ENCODE assay signal across 10 cellular contexts in the genomic region with DNA sequence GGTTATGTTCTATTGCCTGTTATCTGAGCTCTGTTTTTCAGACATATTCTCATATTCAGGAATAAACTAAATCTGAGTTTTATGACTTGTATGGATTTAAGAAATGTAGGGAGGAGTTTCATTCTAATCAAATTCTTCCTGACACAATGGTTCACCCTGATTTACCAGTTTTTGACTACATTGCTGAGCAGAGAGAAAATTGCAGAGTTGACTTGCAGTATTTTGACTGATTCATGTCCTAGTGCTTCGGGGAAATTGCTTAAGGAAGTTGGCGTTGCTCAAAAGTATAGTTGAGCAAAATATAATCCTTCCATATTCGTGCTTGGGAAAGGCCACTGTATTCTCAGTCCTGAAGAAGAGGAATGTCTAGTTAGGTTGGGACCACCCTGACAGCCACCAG. TPM values are rescaled to one million over a fixed set of nuclear protein-coding genes. Genes with fewer than 3 reads are reported as not detected.
DNase-seq lines count a peak whose midpoint lies in the region; ATAC-seq lines count a peak whose summit lies in the region.
"Had no signal": no experiment of that assay in that cellular context is flagged by ENCODE, and none has a peak within 500 bp of the region (broad histone marks: within the 10 kb centered on the region; RNA-seq: fewer than 3 reads in every experiment).

No MANE protein-coding gene starts in this region.

- H3K27ac Mint-ChIP-seq in activated CD4-positive, alpha-beta T cell treated with anti-CD3 and anti-CD28 coated beads, Interleukin-2, amount 10 ng/mL, durations not matched to agents 24 days and 14 days = peak overlapping the region; percentile 100
- peak overlapping the region; percentile 96 for H3K27ac Mint-ChIP-seq in T-helper 17 cell
- H3K27ac Mint-ChIP-seq in stimulated activated naive B cell treated with anti-CD40 and anti-IgM and Interleukin-4, amounts not matched to agents 10 μg/mL and 1 μg/mL and 100 μg/mL, for 72 hours = peak overlapping the region; percentile 100

- peak overlapping the region; percentile 94 for H3K4me3 Mint-ChIP-seq in activated CD4-positive, alpha-beta T cell treated with anti-CD3 and anti-CD28 coated beads, Interleukin-2, amount 10 ng/mL, durations not matched to agents 24 days and 14 days
- peak overlapping the region; percentile 98 for H3K4me3 Mint-ChIP-seq in T-helper 17 cell
- peak overlapping the region in 1 of 2 donors; percentile 92 for H3K4me3 Mint-ChIP-seq in stimulated activated naive B cell treated with anti-CD40 and anti-IgM and Interleukin-4, amounts not matched to agents 10 μg/mL and 1 μg/mL and 100 μg/mL, for 72 hours

- H3K4me3 ChIP-seq in iPS-18a (ENCODE audit: low read length) = peak overlapping the region; percentile 98

- DNase-seq in activated CD4-positive, alpha-beta T cell treated with anti-CD3 and anti-CD28 coated beads, Interleukin-2, amount 10 ng/mL, durations not matched to agents 24 days and 14 days = no peak
- DNase-seq in activated CD4-positive, alpha-beta T cell treated with anti-CD3 and anti-CD28 coated beads, Interleukin-2, amount 50 U/mL, for 48 hours = no peak
- DNase-seq in T-helper 17 cell (no peak), cortex of kidney (lab: John Stamatoyannopoulos, UW) (no peak), A172 (ENCODE audit: low spot score) (no peak)
- no peak for DNase-seq in stimulated activated naive B cell treated with anti-CD40 and anti-IgM and Interleukin-4, amounts not matched to agents 10 μg/mL and 1 μg/mL and 100 μg/mL, for 72 hours
- DNase-seq: NCI-H510A treated with DMSO at 0.1 percent for 48 hours; stimulated activated CD4-positive, alpha-beta T cell treated with anti-CD3 and anti-CD28 coated beads, Interleukin-4, amount 100 ng/mL, for 24 hours had no signal

- H3K27ac ChIP-seq in iPS-18a (ENCODE audit: low read length) = no peak overlapping the region

- no peaks in the 10 kb centered on the region for H3K4me1 ChIP-seq in iPS-18a (ENCODE audit: control insufficient read depth, low read depth, low read length)

- H3K36me3 ChIP-seq in iPS-18a (ENCODE audit: control insufficient read depth, low read depth, low read length) = peaks cover 18% of the 10 kb centered on the region

- no peak overlapping the region for H3K9ac ChIP-seq in iPS-18a (ENCODE audit: low read length)

- H3K9me3 ChIP-seq in T-helper 17 cell (ENCODE audit: control insufficient read depth, low read length, poor library complexity, severe bottlenecking) = no peaks in the 10 kb centered on the region
- no peaks in the 10 kb centered on the region for H3K9me3 ChIP-seq in iPS-18a (ENCODE audit: control insufficient read depth, low read depth, low read length)

- peaks cover 15% of the 10 kb centered on the region for H3K4me1 Mint-ChIP-seq in activated CD4-positive, alpha-beta T cell treated with anti-CD3 and anti-CD28 coated beads, Interleukin-2, amount 10 ng/mL, durations not matched to agents 24 days and 14 days
- peaks cover 16% of the 10 kb centered on the region for H3K4me1 Mint-ChIP-seq in T-helper 17 cell
- H3K4me1 Mint-ChIP-seq in stimulated activated naive B cell treated with anti-CD40 and anti-IgM and Interleukin-4, amounts not matched to agents 10 μg/mL and 1 μg/mL and 100 μg/mL, for 72 hours = peaks cover 4 to 20% of the 10 kb centered on the region in 2 donors

- no peaks in the 10 kb centered on the region for H3K27me3 ChIP-seq in iPS-18a (ENCODE audit: control insufficient read depth, insufficient read depth, low read length)

- ATAC-seq in T-helper 17 cell (no peak), GM19324 (IDR thresholded peaks at IDR 0.05; ENCODE audit: low FRiP score, unreplicated experiment) (no peak)
- ATAC-seq in stimulated activated naive B cell treated with anti-CD40 and anti-IgM and Interleukin-4, amounts not matched to agents 10 μg/mL and 1 μg/mL and 100 μg/mL, for 72 hours (replicated peaks) = no peak

- no peaks in the 10 kb centered on the region for H3K9me3 Mint-ChIP-seq in activated CD4-positive, alpha-beta T cell treated with anti-CD3 and anti-CD28 coated beads, Interleukin-2, amount 10 ng/mL, durations not matched to agents 24 days and 14 days
- H3K9me3 Mint-ChIP-seq in stimulated activated naive B cell treated with anti-CD40 and anti-IgM and Interleukin-4, amounts not matched to agents 10 μg/mL and 1 μg/mL and 100 μg/mL, for 72 hours = no peaks in the 10 kb centered on the region

- H3K27me3 Mint-ChIP-seq in activated CD4-positive, alpha-beta T cell treated with anti-CD3 and anti-CD28 coated beads, Interleukin-2, amount 10 ng/mL, durations not matched to agents 24 days and 14 days = peaks cover 5% of the 10 kb centered on the region
- no peaks in the 10 kb centered on the region for H3K27me3 Mint-ChIP-seq in T-helper 17 cell
- H3K27me3 Mint-ChIP-seq in stimulated activated naive B cell treated with anti-CD40 and anti-IgM and Interleukin-4, amounts not matched to agents 10 μg/mL and 1 μg/mL and 100 μg/mL, for 72 hours = no peaks in the 10 kb centered on the region

- H3K36me3 Mint-ChIP-seq in activated CD4-positive, alpha-beta T cell treated with anti-CD3 and anti-CD28 coated beads, Interleukin-2, amount 10 ng/mL, durations not matched to agents 24 days and 14 days (ENCODE audit: low read depth) = peaks cover 6% of the 10 kb centered on the region
- peaks cover 3% of the 10 kb centered on the region for H3K36me3 Mint-ChIP-seq in T-helper 17 cell (ENCODE audit: low read depth)
- peaks cover 6 to 8% of the 10 kb centered on the region in 2 donors for H3K36me3 Mint-ChIP-seq in stimulated activated naive B cell treated with anti-CD40 and anti-IgM and Interleukin-4, amounts not matched to agents 10 μg/mL and 1 μg/mL and 100 μg/mL, for 72 hours

- intact Hi-C loops in activated CD4-positive, alpha-beta T cell treated with anti-CD3 and anti-CD28 coated beads, Interleukin-2, amount 10 ng/mL, durations not matched to agents 24 days and 14 days (cut with micrococcal nuclease) = no loop called here

RNA-seq across cellular contexts. Expression of a gene that starts 1.2 kb away (rescaled TPM):
- 27.0 and 28.3 TPM in 2 replicates for total RNA-seq in activated CD4-positive, alpha-beta T cell treated with anti-CD3 and anti-CD28 coated beads, Interleukin-2, amount 10 ng/mL, durations not matched to agents 24 days and 14 days
- total RNA-seq in T-helper 17 cell = 10 to 100 TPM; 46.4 to 60.7 TPM
- 162 and 201 TPM in 2 replicates for total RNA-seq in A172 (2014; rRNA removed; shearing (Covaris generic))

RNA-seq across cellular contexts. Expression of a gene that starts 28.5 kb away (rescaled TPM):
- total RNA-seq in activated CD4-positive, alpha-beta T cell treated with anti-CD3 and anti-CD28 coated beads, Interleukin-2, amount 10 ng/mL, durations not matched to agents 24 days and 14 days = 0.82 and 1.1 TPM in 2 replicates
- total RNA-seq in T-helper 17 cell = 1 to 10 TPM; 5.8 to 6.5 TPM
- 9.1 and 12.2 TPM in 2 replicates for total RNA-seq in A172 (2014; rRNA removed; shearing (Covaris generic))

RNA-seq across cellular contexts. Expression of a gene that starts 48.6 kb away (rescaled TPM):
- total RNA-seq in activated CD4-positive, alpha-beta T cell treated with anti-CD3 and anti-CD28 coated beads, Interleukin-2, amount 10 ng/mL, durations not matched to agents 24 days and 14 days = 21.4 and 23.5 TPM in 2 replicates
- total RNA-seq in T-helper 17 cell = 10 to 100 TPM; 44.5 to 53.6 TPM
- total RNA-seq in A172 (2014; rRNA removed; shearing (Covaris generic)) = 13.9 and 16.8 TPM in 2 replicates

RNA-seq across cellular contexts. Expression of a gene that starts 48.8 kb away (rescaled TPM):
- 23.0 and 29.1 TPM in 2 replicates for total RNA-seq in activated CD4-positive, alpha-beta T cell treated with anti-CD3 and anti-CD28 coated beads, Interleukin-2, amount 10 ng/mL, durations not matched to agents 24 days and 14 days
- total RNA-seq in T-helper 17 cell = 10 to 100 TPM; 10.7 to 16.8 TPM
- total RNA-seq in A172 (2014; rRNA removed; shearing (Covaris generic)) = 17.2 and 24.7 TPM in 2 replicates
